In the genomic region with DNA sequence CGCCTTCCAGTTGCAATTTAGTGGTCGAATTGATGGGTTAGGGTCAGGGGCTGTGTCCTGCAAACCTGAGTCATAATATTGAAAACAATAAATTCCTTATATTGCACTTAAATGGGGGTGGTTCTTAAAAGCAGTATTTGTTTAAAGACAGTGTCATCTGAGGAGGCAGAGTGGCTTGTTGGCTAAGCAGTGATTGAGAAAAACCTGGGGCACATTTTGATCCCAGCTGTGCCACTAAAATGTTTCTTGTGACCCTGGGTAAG, we compare ENCODE assay signal across 23 cellular contexts.
"Had no signal": no experiment of that assay in that cellular context is flagged by ENCODE, and none has a peak within 500 bp of the region (broad histone marks: within the 10 kb centered on the region; RNA-seq: fewer than 3 reads in every experiment).

No MANE protein-coding gene starts in this region.

- H3K27ac Mint-ChIP-seq: activated CD8-positive, alpha-beta T cell treated with anti-CD3 and anti-CD28 coated beads, Interleukin-2, amount 10 ng/mL, durations not matched to agents 7 days and 5 days; activated naive CD8-positive, alpha-beta T cell treated with anti-CD3 and anti-CD28 coated beads, Interleukin-2, amount 50 U/mL, for 24 hours had no signal

- H3K27ac ChIP-seq: ascending aorta, Peyer's patch, SJSA1 had no signal

- H3K4me1 ChIP-seq: Peyer's patch, SJSA1 had no signal

- H3K4me3 ChIP-seq: ascending aorta, Peyer's patch, SJSA1 had no signal

- H3K27me3 Mint-ChIP-seq: activated naive CD8-positive, alpha-beta T cell treated with anti-CD3 and anti-CD28 coated beads, Interleukin-2, amount 50 U/mL, for 24 hours; brain; central memory CD8-positive, alpha-beta T cell had no signal

- H3K36me3 ChIP-seq: ascending aorta, Peyer's patch had no signal

- H3K27me3 ChIP-seq: ascending aorta, Peyer's patch, SJSA1 had no signal

- DNase-seq: activated CD4-positive, alpha-beta T cell treated with anti-CD3 and anti-CD28 coated beads for 4 hours; activated CD4-positive, alpha-beta T cell treated with anti-CD3 and anti-CD28 coated beads, Interleukin-2, amount 50 U/mL, for 4 hours; activated CD8-positive, alpha-beta T cell treated with anti-CD3 and anti-CD28 coated beads, Interleukin-2, amount 10 ng/mL, durations not matched to agents 7 days and 5 days; activated effector memory CD4-positive, alpha-beta T cell treated with anti-CD3 and anti-CD28 coated beads, Interleukin-2, amount 50 U/mL, for 16 hours; activated naive CD4-positive, alpha-beta T cell treated with Interleukin-2 at 50 U/mL for 16 hours; activated naive CD8-positive, alpha-beta T cell treated with anti-CD3 and anti-CD28 coated beads, Interleukin-2, amount 50 U/mL, for 24 hours; amniotic stem cell; NCI-H1436 treated with DMSO at 0.1 percent for 48 hours; NCI-H187; NCI-H226; NCI-H526; NCI-H82; NK-92 treated with Interleukin-12 subunit alpha and Interleukin-12 subunit beta, amount 100 ng/mL, for 24 hours; OCI-M1; Peyer's patch; SHP77 had no signal

- ATAC-seq: activated CD4-positive, CD25-positive, alpha-beta regulatory T cell treated with anti-CD3 and anti-CD28 coated beads, Interleukin-2, amount 50 U/mL, for 24 hours; activated CD8-positive, alpha-beta T cell treated with anti-CD3 and anti-CD28 coated beads, Interleukin-2, amount 10 ng/mL, durations not matched to agents 7 days and 5 days had no signal

- H3K9me3 Mint-ChIP-seq: activated naive CD4-positive, alpha-beta T cell treated with anti-CD3 and anti-CD28 coated beads, Interleukin-2, amount 50 U/mL, for 72 hours; activated naive CD8-positive, alpha-beta T cell treated with anti-CD3 and anti-CD28 coated beads, Interleukin-2, amount 50 U/mL, for 24 hours; brain; central memory CD8-positive, alpha-beta T cell; T-helper 1 cell treated with Interleukin-12 subunit alpha and Interleukin-12 subunit beta and Interleukin-4 antibody, amounts not matched to agents 30 μg/mL and 1 μg/mL, for 36 hours had no signal

- H3K4me3 Mint-ChIP-seq: activated CD8-positive, alpha-beta T cell treated with anti-CD3 and anti-CD28 coated beads, Interleukin-2, amount 10 ng/mL, durations not matched to agents 7 days and 5 days; activated naive CD8-positive, alpha-beta T cell treated with anti-CD3 and anti-CD28 coated beads, Interleukin-2, amount 50 U/mL, for 24 hours; central memory CD8-positive, alpha-beta T cell; T-helper 1 cell treated with Interleukin-12 subunit alpha and Interleukin-12 subunit beta and Interleukin-4 antibody, amounts not matched to agents 30 μg/mL and 1 μg/mL, for 36 hours had no signal
